Comparison of ENCODE assay signal across 12 cellular contexts in the genomic region with DNA sequence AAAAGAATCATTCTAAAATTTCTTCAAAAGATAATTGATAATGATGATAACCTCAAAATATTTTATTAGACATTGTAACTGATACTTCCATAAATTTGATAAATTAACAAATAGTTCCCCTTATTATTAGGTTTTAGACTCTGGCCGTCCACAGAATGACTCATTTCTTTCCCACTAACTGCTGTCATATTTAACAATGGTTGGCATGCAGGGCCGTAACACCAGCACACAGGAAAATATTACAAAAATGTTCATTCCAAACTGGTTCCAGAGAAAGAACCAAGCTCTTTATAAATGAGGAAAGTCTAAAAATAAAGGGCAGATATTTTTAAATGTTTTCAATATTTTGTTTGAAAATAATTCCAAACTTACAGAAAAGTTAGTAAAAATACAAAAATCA. TPM values are rescaled to one million over a fixed set of nuclear protein-coding genes. Genes with fewer than 3 reads are reported as not detected.
A peak's percentile ranks its signal among the peaks of the same experiment; 100 is the strongest.
DNase-seq lines count a peak whose midpoint lies in the region; FAIRE-seq and TF ChIP-seq lines count a peak whose summit lies in the region.
"Had no signal": no experiment of that assay in that cellular context is flagged by ENCODE, and none has a peak within 500 bp of the region (broad histone marks: within the 10 kb centered on the region; RNA-seq: fewer than 3 reads in every experiment).

No MANE protein-coding gene starts in this region.

- no peak for TF ChIP-seq EP300 in transverse colon (IDR thresholded peaks at IDR 0.05; ENCODE audit: low read depth)

- no peaks in the 10 kb centered on the region for H3K27me3 Mint-ChIP-seq in progenitor cell of endocrine pancreas

- H3K4me3 ChIP-seq in transverse colon (no peak overlapping the region), coronary artery (no peak overlapping the region)
- H3K4me3 ChIP-seq: stomach had no signal

- in situ Hi-C loops in transverse colon (cut with MboI; ENCODE audit: low pct_ligation_motif_present in 1 of 4, low pct_unique_long_range_greater_than_20kb in 1 of 4, low sequenced_read_pairs in 3 of 4) = no loop called here

- H3K27ac ChIP-seq in transverse colon (peak overlapping the region in 3 of 4 donors; percentile 2 to 42 (median 7)), coronary artery (peak overlapping the region in 1 of 2 donors; percentile 53)

- H3K36me3 Mint-ChIP-seq in progenitor cell of endocrine pancreas (ENCODE audit: insufficient read depth) = peaks cover 28% of the 10 kb centered on the region

- H3K4me1 Mint-ChIP-seq in progenitor cell of endocrine pancreas (ENCODE audit: low read depth) = no peaks in the 10 kb centered on the region

- TF ChIP-seq CTCF in transverse colon (IDR thresholded peaks at IDR 0.05) (no peak), coronary artery (IDR thresholded peaks at IDR 0.05) (no peak), progenitor cell of endocrine pancreas (IDR thresholded peaks at IDR 0.05; ENCODE audit: unreplicated experiment) (no peak)

- no peaks in the 10 kb centered on the region for H3K36me3 ChIP-seq in transverse colon
- H3K36me3 ChIP-seq: stomach had no signal

- H3K9me3 Mint-ChIP-seq in progenitor cell of endocrine pancreas (ENCODE audit: low read depth) = peaks cover 28% of the 10 kb centered on the region

- no peak overlapping the region for H3K27ac Mint-ChIP-seq in progenitor cell of endocrine pancreas
- H3K27ac Mint-ChIP-seq: activated naive CD4-positive, alpha-beta T cell treated with anti-CD3 and anti-CD28 coated beads for 36 hours had no signal

- DNase-seq in M059J (ENCODE audit: low read depth) (peak; percentile 75), dermis microvascular lymphatic vessel endothelial cell (ENCODE audit: low read depth in 2 of 2) (peak; percentile 77 to 85), transverse colon (no peak), coronary artery (ENCODE audit: low spot score) (no peak), progenitor cell of endocrine pancreas (ENCODE audit: low spot score, unreplicated experiment) (no peak)
- no peak for DNase-seq in central memory CD4-positive, alpha-beta T cell
- DNase-seq in activated CD4-positive, alpha-beta T cell treated with anti-CD3 and anti-CD28 coated beads for 48 hours = no peak
- DNase-seq: activated naive CD4-positive, alpha-beta T cell treated with anti-CD3 and anti-CD28 coated beads for 36 hours; GOT3; NCI-H1694 treated with DMSO at 0.1 percent for 48 hours; stomach had no signal

- FAIRE-seq in islet of Langerhans (lab: Jason Lieb, UNC) = peak; percentile 86

- H3K27me3 ChIP-seq in transverse colon = no peaks in the 10 kb centered on the region
- H3K27me3 ChIP-seq: stomach had no signal

- intact Hi-C loops in transverse colon (cut with DNase I; ENCODE audit: low total_unique reads) = no loop called here

- H3K4me1 ChIP-seq in transverse colon = peaks cover 0 to 18% (median 4%) of the 10 kb centered on the region in 4 donors

- WGBS in transverse colon (ENCODE audit: low coverage in 1 of 2), 2 donors = 40 to 48% methylated on average over 2 of the region's 2 CpGs

- H3K9me3 ChIP-seq in transverse colon = peaks cover 10 to 16% of the 10 kb centered on the region in 2 donors

- no peak overlapping the region for H3K4me3 Mint-ChIP-seq in progenitor cell of endocrine pancreas (ENCODE audit: low read depth)
- H3K4me3 Mint-ChIP-seq: activated naive CD4-positive, alpha-beta T cell treated with anti-CD3 and anti-CD28 coated beads for 36 hours had no signal

- TF ChIP-seq POLR2A in transverse colon (IDR thresholded peaks at IDR 0.05) = no peak

RNA-seq across cellular contexts. Expression of a gene that starts 28.2 kb away (rescaled TPM):
- total RNA-seq in M059J (2014; rRNA removed; shearing (Covaris generic)) = 12.2 and 20.9 TPM in 2 replicates
- 67.5 and 85.6 TPM in 2 replicates for total RNA-seq in dermis microvascular lymphatic vessel endothelial cell
- total RNA-seq in transverse colon = 100 to 1,000 TPM in 1 of 4 donors, 10 to 100 TPM in 3; 58.8 to 449 (median 69.2) TPM
- total RNA-seq in progenitor cell of endocrine pancreas = 111 and 115 TPM in 2 replicates

Comparison
In these comparisons a context has a peak if more than half of its experiments do, and no peak if none do; other contexts are left out.
1. DNase-seq: peak in M059J (single experiment) and dermis microvascular lymphatic vessel endothelial cell (2 of 2); none in transverse colon (single experiment), coronary artery (single experiment), central memory CD4-positive, alpha-beta T cell (single experiment), activated CD4-positive, alpha-beta T cell treated with anti-CD3 and anti-CD28 coated beads for 48 hours (single experiment) and progenitor cell of endocrine pancreas (single experiment).